ENCODE assay signal across 18 cellular contexts in genomic region chr7:150389532-150389816, GRCh38. TPM values are rescaled to one million over a fixed set of nuclear protein-coding genes. Genes with fewer than 3 reads are reported as not detected.
DNase-seq lines count a peak whose midpoint lies in the region; ATAC-seq, FAIRE-seq and TF ChIP-seq lines count a peak whose summit lies in the region.
"Had no signal": no experiment of that assay in that cellular context is flagged by ENCODE, and none has a peak within 500 bp of the region (broad histone marks: within the 10 kb centered on the region; RNA-seq: fewer than 3 reads in every experiment).

No MANE protein-coding gene starts in this region.

- H3K27ac ChIP-seq in pancreas (peak overlapping the region in 3 of 4 donors; percentile 44 to 71 (median 50)), tibial nerve (peak overlapping the region in 3 of 4 donors; percentile 22 to 80 (median 69))
- H3K27ac ChIP-seq: A549, GM23248, upper lobe of right lung had no signal

- H3K36me3 ChIP-seq in pancreas: no peaks in the 10 kb centered on the region
- peaks cover 0 to 20% (median 0%) of the 10 kb centered on the region in 3 donors for H3K36me3 ChIP-seq in tibial nerve

- peak; percentile 35 to 62 for ATAC-seq in activated naive CD4-positive, alpha-beta T cell treated with anti-CD3 and anti-CD28 coated beads, Interleukin-2, amount 50 U/mL, for 72 hours
- ATAC-seq in pancreas: no peak

- DNase-seq in activated naive CD4-positive, alpha-beta T cell treated with anti-CD3 and anti-CD28 coated beads, Interleukin-2, amount 50 U/mL, for 72 hours (ENCODE audit: low spot score in 2 of 2): no peak
- DNase-seq in activated naive CD4-positive, alpha-beta T cell (lab: John Stamatoyannopoulos, UW): no peak
- DNase-seq in chondrocyte (ENCODE audit: low spot score) (peak; percentile 20), pancreas (peak in 1 of 6 donors; percentile 32), tibial nerve (ENCODE audit: low spot score in 2 of 2) (no peak), NCI-H2227 treated with DMSO at 0.1 percent for 48 hours (lab: John Stamatoyannopoulos, UW) (no peak), glutamatergic neuron (no peak), NCI-H187 treated with DMSO at 0.1 percent for 48 hours (lab: John Stamatoyannopoulos, UW) (no peak)
- DNase-seq: activated CD4-positive, alpha-beta T cell treated with anti-CD3 and anti-CD28 coated beads, Interleukin-2, amount 10 ng/mL, durations not matched to agents 24 days and 14 days; activated CD8-positive, alpha-beta memory T cell treated with anti-CD3 and anti-CD28 coated beads, Interleukin-2, amount 50 U/mL, for 48 hours; NCI-H2029; SW 1271 had no signal

- FAIRE-seq in pancreas (lab: Jason Lieb, UNC): no peak
- FAIRE-seq: A549, TTC549 had no signal

- no peaks in the 10 kb centered on the region for H3K9me3 ChIP-seq in pancreas
- no peaks in the 10 kb centered on the region for H3K9me3 ChIP-seq in tibial nerve
- H3K9me3 ChIP-seq: A549, upper lobe of right lung had no signal

- H3K4me3 ChIP-seq in pancreas: no peak overlapping the region
- H3K4me3 ChIP-seq in tibial nerve: no peak overlapping the region
- H3K4me3 ChIP-seq: A549, GM23248, upper lobe of right lung had no signal

- H3K4me3 Mint-ChIP-seq in chondrocyte (ENCODE audit: unreplicated experiment) (no peak overlapping the region), glutamatergic neuron (ENCODE audit: unreplicated experiment) (no peak overlapping the region)
- H3K4me3 Mint-ChIP-seq: activated CD4-positive, alpha-beta T cell treated with anti-CD3 and anti-CD28 coated beads, Interleukin-2, amount 10 ng/mL, durations not matched to agents 24 days and 14 days; activated naive CD4-positive, alpha-beta T cell treated with anti-CD3 and anti-CD28 coated beads, Interleukin-2, amount 50 U/mL, for 24 hours had no signal

- no peak for TF ChIP-seq EP300 in tibial nerve (IDR thresholded peaks at IDR 0.05)

- peak overlapping the region in 1 of 2 donors; percentile 60 for H3K27ac Mint-ChIP-seq in activated naive CD4-positive, alpha-beta T cell treated with anti-CD3 and anti-CD28 coated beads, Interleukin-2, amount 50 U/mL, for 72 hours
- H3K27ac Mint-ChIP-seq in chondrocyte (ENCODE audit: unreplicated experiment) (no peak overlapping the region), glutamatergic neuron (ENCODE audit: unreplicated experiment) (no peak overlapping the region)
- H3K27ac Mint-ChIP-seq: activated CD4-positive, alpha-beta T cell treated with anti-CD3 and anti-CD28 coated beads, Interleukin-2, amount 10 ng/mL, durations not matched to agents 24 days and 14 days; activated naive CD4-positive, alpha-beta T cell treated with anti-CD3 and anti-CD28 coated beads, Interleukin-2, amount 50 U/mL, for 24 hours had no signal

- no peak for TF ChIP-seq POLR2A in tibial nerve (IDR thresholded peaks at IDR 0.05)

- intact Hi-C loops in pancreas (cut with DNase I): no loop called here

- H3K27me3 Mint-ChIP-seq in chondrocyte (ENCODE audit: low read depth) (no peaks in the 10 kb centered on the region), glutamatergic neuron (ENCODE audit: unreplicated experiment) (peaks cover 5% of the 10 kb centered on the region)
- H3K27me3 Mint-ChIP-seq: activated CD4-positive, alpha-beta T cell treated with anti-CD3 and anti-CD28 coated beads, Interleukin-2, amount 10 ng/mL, durations not matched to agents 24 days and 14 days; activated naive CD4-positive, alpha-beta T cell treated with anti-CD3 and anti-CD28 coated beads, Interleukin-2, amount 50 U/mL, for 24 hours had no signal

- H3K4me1 Mint-ChIP-seq in chondrocyte (ENCODE audit: low read depth) (peaks cover 8% of the 10 kb centered on the region), glutamatergic neuron (ENCODE audit: low read depth, unreplicated experiment) (peaks cover 40% of the 10 kb centered on the region)

- H3K9me3 Mint-ChIP-seq in activated naive CD4-positive, alpha-beta T cell treated with anti-CD3 and anti-CD28 coated beads, Interleukin-2, amount 50 U/mL, for 72 hours: no peaks in the 10 kb centered on the region
- H3K9me3 Mint-ChIP-seq in chondrocyte (ENCODE audit: low read depth) (no peaks in the 10 kb centered on the region), glutamatergic neuron (ENCODE audit: unreplicated experiment) (peaks cover 4% of the 10 kb centered on the region)
- H3K9me3 Mint-ChIP-seq: activated CD4-positive, alpha-beta T cell treated with anti-CD3 and anti-CD28 coated beads, Interleukin-2, amount 10 ng/mL, durations not matched to agents 24 days and 14 days; activated naive CD4-positive, alpha-beta T cell treated with anti-CD3 and anti-CD28 coated beads, Interleukin-2, amount 50 U/mL, for 24 hours; neural crest cell had no signal

- no peaks in the 10 kb centered on the region for H3K36me3 Mint-ChIP-seq in activated naive CD4-positive, alpha-beta T cell treated with anti-CD3 and anti-CD28 coated beads, Interleukin-2, amount 50 U/mL, for 72 hours
- no peaks in the 10 kb centered on the region for H3K36me3 Mint-ChIP-seq in chondrocyte (ENCODE audit: low read depth)
- H3K36me3 Mint-ChIP-seq in glutamatergic neuron (ENCODE audit: unreplicated experiment): no peaks in the 10 kb centered on the region
- H3K36me3 Mint-ChIP-seq: activated naive CD4-positive, alpha-beta T cell treated with anti-CD3 and anti-CD28 coated beads, Interleukin-2, amount 50 U/mL, for 24 hours had no signal

- H3K4me1 ChIP-seq in pancreas (peaks cover 0 to 8% (median 0%) of the 10 kb centered on the region in 3 donors), tibial nerve (peaks cover 0 to 41% (median 12%) of the 10 kb centered on the region in 4 donors)
- H3K4me1 ChIP-seq: A549 had no signal

- TF ChIP-seq CTCF in chondrocyte (IDR thresholded peaks at IDR 0.05) (no peak), pancreas (IDR thresholded peaks at IDR 0.05) (no peak), tibial nerve (IDR thresholded peaks at IDR 0.05) (no peak), glutamatergic neuron (IDR thresholded peaks at IDR 0.05; ENCODE audit: partially characterized antibody, unreplicated experiment) (no peak)

- WGBS in pancreas, 2 donors: 59 to 63% methylated on average over 5 of the region's 5 CpGs
- WGBS in tibial nerve, 2 donors: 75 to 80% methylated on average over 5 of the region's 5 CpGs

- H3K27me3 ChIP-seq in pancreas (no peaks in the 10 kb centered on the region), tibial nerve (no peaks in the 10 kb centered on the region)
- H3K27me3 ChIP-seq: upper lobe of right lung had no signal

RNA-seq across cellular contexts. Expression of gene ZNF775, which starts 10.3 kb away (rescaled TPM):
- total RNA-seq in activated naive CD4-positive, alpha-beta T cell treated with anti-CD3 and anti-CD28 coated beads, Interleukin-2, amount 50 U/mL, for 72 hours: 1 to 10 TPM; 4.4 to 5.0 TPM
- total RNA-seq in chondrocyte (4.3 to 6.5 TPM (median 6.0 TPM) in 3 replicates), pancreas (1 to 10 TPM; 2.0 to 3.9 (median 2.8) TPM), tibial nerve (10 to 100 TPM in 2 of 4 donors, 1 to 10 TPM in 2; 5.9 to 14.3 (median 11.6) TPM), glutamatergic neuron (ENCODE audit: unreplicated experiment) (20.5 TPM)
- 1 to 10 TPM; 3.2 to 7.4 TPM for polyA plus RNA-seq in pancreas

RNA-seq across cellular contexts. Expression of gene REPIN1, which starts 20.9 kb away (rescaled TPM):
- total RNA-seq in activated naive CD4-positive, alpha-beta T cell treated with anti-CD3 and anti-CD28 coated beads, Interleukin-2, amount 50 U/mL, for 72 hours: 10 to 100 TPM; 57.1 to 77.4 TPM
- total RNA-seq in chondrocyte (59.5 to 65.8 TPM (median 63.4 TPM) in 3 replicates), pancreas (10 to 100 TPM; 48.1 to 76.3 (median 63.2) TPM), tibial nerve (10 to 100 TPM; 65.8 to 70.2 (median 68.3) TPM), glutamatergic neuron (ENCODE audit: unreplicated experiment) (146 TPM)
- polyA plus RNA-seq in pancreas: 10 to 100 TPM; 57.5 to 78.8 TPM

RNA-seq across cellular contexts. Expression of gene RARRES2, which starts 48.0 kb away (rescaled TPM):
- under 1 TPM in 1 of 2 donors, not detected in 1; 0.12 TPM for total RNA-seq in activated naive CD4-positive, alpha-beta T cell treated with anti-CD3 and anti-CD28 coated beads, Interleukin-2, amount 50 U/mL, for 72 hours
- total RNA-seq in chondrocyte (1.4 to 1.9 TPM (median 1.8 TPM) in 3 replicates), pancreas (100 to 1,000 TPM; 125 to 408 (median 236) TPM), tibial nerve (100 to 1,000 TPM; 172 to 382 (median 375) TPM), glutamatergic neuron (ENCODE audit: unreplicated experiment) (0.86 TPM)
- polyA plus RNA-seq in pancreas: 100 to 1,000 TPM; 184 to 246 TPM
- total RNA-seq: activated CD4-positive, alpha-beta T cell treated with anti-CD3 and anti-CD28 coated beads, Interleukin-2, amount 10 ng/mL, durations not matched to agents 24 days and 14 days; GM23248 had no signal
- polyA plus RNA-seq: A549, GM23248 had no signal

Comparison
In these comparisons a context has a peak if more than half of its experiments do, and no peak if none do; other contexts are left out.
1. ATAC-seq: peak in activated naive CD4-positive, alpha-beta T cell treated with anti-CD3 and anti-CD28 coated beads, Interleukin-2, amount 50 U/mL, for 72 hours (2 of 2); none in pancreas (0 of 4).
2. RNA of gene RARRES2, which starts 48.0 kb away (total RNA-seq): 172 to 382 TPM in tibial nerve and 125 to 408 TPM in pancreas; 1.4 to 1.9 TPM in chondrocyte, 0.86 TPM in glutamatergic neuron (single experiment) and 0.12 TPM in activated naive CD4-positive, alpha-beta T cell treated with anti-CD3 and anti-CD28 coated beads, Interleukin-2, amount 50 U/mL, for 72 hours; every median in the first group is over 10 times any median in the second.